In the genomic region with DNA sequence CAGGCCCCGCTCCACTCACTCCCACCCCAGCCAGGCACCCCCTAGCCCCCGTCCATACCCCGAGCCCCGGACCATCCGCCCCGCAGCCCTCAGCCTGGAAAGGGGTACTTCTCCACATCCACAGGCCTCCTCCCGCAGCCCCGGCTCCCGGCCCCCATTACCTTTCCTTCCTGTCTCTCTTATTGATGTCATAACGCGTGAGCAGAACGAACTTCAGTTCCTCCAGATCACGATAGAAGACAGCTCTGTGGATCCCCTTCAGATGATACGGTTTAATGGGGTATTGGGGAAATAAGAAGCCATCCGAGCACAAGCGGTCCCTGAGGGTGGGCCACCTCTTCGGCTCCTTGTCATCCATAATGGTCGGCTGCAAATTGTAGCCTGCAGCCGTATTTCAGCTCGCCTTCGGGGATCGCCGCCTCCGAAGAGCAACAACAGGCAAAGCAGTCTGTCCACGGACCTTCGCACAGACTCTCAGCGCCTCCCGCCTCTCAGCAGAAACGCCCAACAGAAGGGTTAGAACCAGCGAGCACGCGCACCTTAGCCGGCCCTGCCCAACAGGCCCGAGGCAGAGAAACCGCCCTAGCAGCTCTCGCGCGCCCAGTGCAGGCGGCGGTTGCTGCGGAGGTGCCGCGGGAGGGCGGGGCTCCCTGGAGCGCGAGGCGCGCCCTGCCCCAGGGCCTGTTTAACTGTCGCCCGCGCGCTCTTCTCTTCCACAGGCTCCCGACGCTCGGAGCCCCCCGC, we compare ENCODE assay signal across 8 cellular contexts. TPM values are rescaled to one million over a fixed set of nuclear protein-coding genes. Genes with fewer than 3 reads are reported as not detected.
A peak's percentile ranks its signal among the peaks of the same experiment; 100 is the strongest.
DNase-seq lines count a peak whose midpoint lies in the region; ATAC-seq and TF ChIP-seq lines count a peak whose summit lies in the region.
"Not testable (repeated sequence)": the region's sequence is repeated elsewhere in the genome, so short reads cannot be mapped to it uniquely, and the experiment has no call there.

Gene ANKRD36C (minus strand): TSS at position 474 of the 744 bp plus-strand sequence. CDS start 116 bp downstream, at position 358.

- H3K4me1 ChIP-seq in RWPE2 (ENCODE audit: insufficient read depth, poor library complexity, severe bottlenecking); mucosa of descending colon (ENCODE audit: low read depth): not testable (repeated sequence)

- H3K36me3 Mint-ChIP-seq in activated naive CD8-positive, alpha-beta T cell treated with anti-CD3 and anti-CD28 coated beads for 36 hours: not testable (repeated sequence)

- H3K4me3 ChIP-seq in RWPE2 (ENCODE audit: severe bottlenecking) (peak within 1 kb of the TSS; percentile 56), fibroblast of pulmonary artery (replicated peaks; ENCODE audit: low read depth, low read length) (peak within 1 kb of the TSS; percentile 81), mucosa of descending colon (peak within 1 kb of the TSS; percentile 25)

- not testable (repeated sequence) for H3K27me3 ChIP-seq in RWPE2 (ENCODE audit: insufficient read depth, poor library complexity, severe bottlenecking)

- peak; percentile 96 for ATAC-seq in HG03175 (IDR thresholded peaks at IDR 0.05; ENCODE audit: unreplicated experiment)
- peak; percentile 96 for ATAC-seq in RWPE2 (ENCODE audit: low read depth)
- peak; percentile 93 for ATAC-seq in mucosa of descending colon

- intact Hi-C loops in mucosa of descending colon (cut with DNase I, micrococcal nuclease): not testable (repeated sequence)

- peak within 1 kb of the TSS; percentile 95 for H3K4me3 Mint-ChIP-seq in activated naive CD8-positive, alpha-beta T cell treated with anti-CD3 and anti-CD28 coated beads for 36 hours

- DNase-seq in Caki2 (ENCODE audit: low read depth) (peak; percentile 71), GM20000 (ENCODE audit: low spot score) (peak; percentile 28), fibroblast of pulmonary artery (ENCODE audit: low read depth) (peak; percentile 36), mucosa of descending colon (peak; percentile 69 to 80 (median 70))
- DNase-seq in RWPE2 (ENCODE audit: low spot score): not testable (repeated sequence)
- DNase-seq in activated naive CD8-positive, alpha-beta T cell treated with anti-CD3 and anti-CD28 coated beads for 36 hours: peak; percentile 38
- peak; percentile 50 for DNase-seq in stimulated activated CD8-positive, alpha-beta memory T cell treated with anti-CD3 and anti-CD28 coated beads, Interleukin-4, amount 100 ng/mL, for 48 hours

- not testable (repeated sequence) for H3K9me3 Mint-ChIP-seq in activated naive CD8-positive, alpha-beta T cell treated with anti-CD3 and anti-CD28 coated beads for 36 hours

- H3K27me3 Mint-ChIP-seq in activated naive CD8-positive, alpha-beta T cell treated with anti-CD3 and anti-CD28 coated beads for 36 hours: peaks cover 21% of the 10 kb centered on the region

- TF ChIP-seq CTCF in GM20000 (IDR thresholded peaks at IDR 0.05; ENCODE audit: extremely low read depth, missing control alignments); RWPE2 (IDR thresholded peaks at IDR 0.05; ENCODE audit: poor library complexity, severe bottlenecking); fibroblast of pulmonary artery (IDR thresholded peaks at IDR 0.05; ENCODE audit: low read length, missing control alignments); mucosa of descending colon (IDR thresholded peaks at IDR 0.05): not testable (repeated sequence)

- H3K36me3 ChIP-seq in RWPE2 (ENCODE audit: low read depth); mucosa of descending colon (ENCODE audit: low read depth): not testable (repeated sequence)

- not testable (repeated sequence) for H3K4me1 Mint-ChIP-seq in activated naive CD8-positive, alpha-beta T cell treated with anti-CD3 and anti-CD28 coated beads for 36 hours

- H3K27ac Mint-ChIP-seq in activated naive CD8-positive, alpha-beta T cell treated with anti-CD3 and anti-CD28 coated beads for 36 hours: peak within 1 kb of the TSS; percentile 94

- in situ Hi-C loops in Caki2 (cut with HindIII; ENCODE audit: low pct_unique_long_range_greater_than_20kb, low sequenced_read_pairs): not testable (repeated sequence)

- peak within 1 kb of the TSS; percentile 76 for H3K27ac ChIP-seq in RWPE2 (ENCODE audit: poor library complexity, severe bottlenecking)

- H3K9me3 ChIP-seq in RWPE2 (ENCODE audit: severe bottlenecking); mucosa of descending colon: not testable (repeated sequence)

RNA-seq across cellular contexts. Expression of gene ANKRD36C, which starts in this region (rescaled TPM):
- 7.9 and 9.1 TPM in 2 replicates for total RNA-seq in Caki2 (2014; rRNA removed; shearing (Covaris generic); ENCODE audit: low replicate concordance)
- total RNA-seq in activated naive CD8-positive, alpha-beta T cell treated with anti-CD3 and anti-CD28 coated beads for 36 hours: 10 to 100 TPM; 25.4 to 27.1 TPM
- total RNA-seq in mucosa of descending colon: 10 to 100 TPM; 22.2 to 45.8 (median 32.5) TPM

Comparison
In these comparisons a context has a peak if more than half of its experiments do, and no peak if none do; other contexts are left out.
1. H3K4me3 ChIP-seq: peak in every context shown above with its lines; median percentile 81 in fibroblast of pulmonary artery; 56 in RWPE2; 25 in mucosa of descending colon.